1 cellular context compared by ENCODE assay signal in genomic region chrX:47564438-47565085, GRCh38.
TF ChIP-seq lines count a peak whose summit lies in the region.

No MANE protein-coding gene starts in this region.

TF ChIP-seq in IMR-90, 13 proteins besides CTCF, POLR2A, EP300 and RAD21:
- no peak for TF ChIP-seq USF2 (IDR thresholded peaks at IDR 0.05; ENCODE audit: low read depth, low read length)
- TF ChIP-seq MAFK (IDR thresholded peaks at IDR 0.05; ENCODE audit: low read depth, low read length): no peak
- TF ChIP-seq CHD1 (IDR thresholded peaks at IDR 0.05; ENCODE audit: low read depth, low read length): no peak
- TF ChIP-seq ELK1 (IDR thresholded peaks at IDR 0.05; ENCODE audit: borderline replicate concordance, low read depth, low read length): no peak
- no peak for TF ChIP-seq NFE2L2 (IDR thresholded peaks at IDR 0.05; ENCODE audit: low read depth, low read length)
- no peak for TF ChIP-seq RFX5 (IDR thresholded peaks at IDR 0.05; ENCODE audit: low read depth, low read length)
